Comparison of ENCODE assay signal across 1 cellular context in the genomic region with DNA sequence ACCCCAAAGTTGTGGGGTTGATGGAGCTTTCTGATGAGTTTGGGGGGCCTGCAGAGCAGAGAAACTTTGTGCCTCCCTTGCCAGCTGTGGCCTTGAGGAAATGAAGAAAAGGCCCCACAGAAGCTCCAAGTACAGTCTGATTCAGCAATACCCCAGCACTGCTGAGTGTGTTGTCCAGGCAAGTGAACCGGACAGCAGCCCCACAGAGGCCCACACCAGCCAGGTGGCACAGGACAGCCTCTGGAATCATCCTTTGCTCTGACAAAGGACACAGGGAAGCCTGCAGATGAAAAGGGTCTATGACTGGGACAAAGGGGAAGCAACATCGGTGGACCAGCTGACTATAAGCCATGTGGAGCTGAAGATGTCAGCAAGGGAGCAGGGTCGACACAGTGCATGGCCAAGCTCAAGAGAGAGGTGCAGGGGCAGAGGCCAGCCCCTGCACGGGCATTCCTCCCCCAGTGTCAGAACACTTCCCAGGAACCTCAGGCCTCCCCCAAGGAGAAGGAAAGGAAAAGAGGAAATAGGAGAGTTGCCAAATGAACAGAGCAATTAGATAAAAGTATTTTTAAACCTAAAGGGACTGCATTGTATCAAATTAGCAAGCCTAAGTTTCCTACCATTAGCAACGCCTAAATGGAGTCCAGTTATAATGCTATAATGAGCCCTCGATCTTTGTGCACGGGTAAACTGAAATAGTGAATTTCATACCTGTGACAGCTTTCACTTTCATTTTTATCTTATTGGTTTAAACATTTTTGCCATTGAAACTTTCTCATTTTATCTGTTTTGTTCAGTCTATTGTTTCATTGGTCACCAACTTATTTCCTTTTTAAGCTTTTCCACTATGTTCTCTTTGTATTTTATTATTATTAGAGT.
TF ChIP-seq lines count a peak whose summit lies in the region.

No MANE protein-coding gene starts in this region.

TF ChIP-seq in A549, 52 proteins besides CTCF, POLR2A, EP300 and RAD21 (continued from another document):
- TF ChIP-seq, protein P1, sequence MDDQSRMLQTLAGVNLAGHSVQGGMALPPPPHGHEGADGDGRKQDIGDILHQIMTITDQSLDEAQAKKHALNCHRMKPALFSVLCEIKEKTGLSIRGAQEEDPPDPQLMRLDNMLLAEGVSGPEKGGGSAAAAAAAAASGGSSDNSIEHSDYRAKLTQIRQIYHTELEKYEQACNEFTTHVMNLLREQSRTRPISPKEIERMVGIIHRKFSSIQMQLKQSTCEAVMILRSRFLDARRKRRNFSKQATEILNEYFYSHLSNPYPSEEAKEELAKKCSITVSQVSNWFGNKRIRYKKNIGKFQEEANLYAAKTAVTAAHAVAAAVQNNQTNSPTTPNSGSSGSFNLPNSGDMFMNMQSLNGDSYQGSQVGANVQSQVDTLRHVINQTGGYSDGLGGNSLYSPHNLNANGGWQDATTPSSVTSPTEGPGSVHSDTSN (IDR thresholded peaks at IDR 0.05), result no peak
